In genomic region chr9:127980706-127981558, GRCh38 we compare ENCODE assay signal across 8 cellular contexts. TPM values are rescaled to one million over a fixed set of nuclear protein-coding genes. Genes with fewer than 3 reads are reported as not detected.
A peak's percentile ranks its signal among the peaks of the same experiment; 100 is the strongest.
DNase-seq lines count a peak whose midpoint lies in the region; ATAC-seq and TF ChIP-seq lines count a peak whose summit lies in the region.

TSS of gene EEIG1 (minus strand) at chr9:127980989. CDS start at chr9:127980137, 852 bp downstream.

- H3K4me3 ChIP-seq in DOHH2 (ENCODE audit: low read length) (peak within 1 kb of the TSS; percentile 95), GM23248 (peak within 1 kb of the TSS; percentile 80)
- H3K4me3 ChIP-seq in naive thymus-derived CD4-positive, alpha-beta T cell (ENCODE audit: low read length) = peak within 1 kb of the TSS; percentile 93

- H4K20me1 ChIP-seq in DOHH2 (ENCODE audit: control insufficient read depth, insufficient read depth, low read depth, low read length) (peaks cover 18% of the 10 kb centered on the region), GM23248 (ENCODE audit: insufficient read depth) (no peaks in the 10 kb centered on the region)

- H3K79me2 ChIP-seq in DOHH2 (ENCODE audit: control insufficient read depth, low read length) = peaks cover 73% of the 10 kb centered on the region
- peaks cover 42% of the 10 kb centered on the region for H3K79me2 ChIP-seq in GM23248 (ENCODE audit: insufficient read depth)

- in situ Hi-C loops in GM23248 (cut with MboI) = no loop called here

- no peaks in the 10 kb centered on the region for H3K9me3 ChIP-seq in DOHH2 (ENCODE audit: control insufficient read depth, insufficient read depth, low read length)
- H3K9me3 ChIP-seq in GM23248 (ENCODE audit: low read depth) = no peaks in the 10 kb centered on the region
- no peaks in the 10 kb centered on the region for H3K9me3 ChIP-seq in naive thymus-derived CD4-positive, alpha-beta T cell (ENCODE audit: control insufficient read depth in 2 of 3, low read length in 3 of 3)

- H3K4me1 Mint-ChIP-seq in activated T-helper 1 cell treated with anti-CD3 and anti-CD28 coated beads, Interleukin-12 subunit alpha, Interleukin-12 subunit beta, Interleukin-2, Interleukin-4 antibody, amounts not matched to agents 30 ng/mL and 10 ng/mL and 1 ng/mL, durations not matched to agents 14 hours and 24 hours and 36 hours (ENCODE audit: low read depth) = peaks cover 48% of the 10 kb centered on the region
- H3K4me1 Mint-ChIP-seq in naive thymus-derived CD4-positive, alpha-beta T cell = peaks cover 35 to 47% (median 42%) of the 10 kb centered on the region in 7 donors
- peaks cover 53% of the 10 kb centered on the region for H3K4me1 Mint-ChIP-seq in stimulated activated effector memory CD8-positive, alpha-beta T cell treated with anti-CD3 and anti-CD28 coated beads, Interleukin-12 subunit alpha, Interleukin-12 subunit beta, amount 100 ng/mL, for 72 hours

- H3K27ac ChIP-seq in DOHH2 (ENCODE audit: low read depth, low read length) (peak within 1 kb of the TSS; percentile 97), GM23248 (peak within 1 kb of the TSS; percentile 92)
- peak within 1 kb of the TSS; percentile 84 for H3K27ac ChIP-seq in naive thymus-derived CD4-positive, alpha-beta T cell (ENCODE audit: low read depth, low read length)

- POLR2A ChIA-PET in naive thymus-derived CD4-positive, alpha-beta T cell (lab: Charles Lee) = interaction anchor here (0.8 to 61.3 kb wide), 9 partner anchors 3 to 226 kb away, joined by 3 to 1719 read pairs (median 3); partner anchors contain the start of genes DPM2, EEIG1, NAIF1 and SLC25A25

- H3K4me1 ChIP-seq in DOHH2 (ENCODE audit: control insufficient read depth, low read length) (peaks cover 65% of the 10 kb centered on the region), GM23248 (ENCODE audit: insufficient read depth) (peaks cover 26% of the 10 kb centered on the region)
- peaks cover 25 to 38% of the 10 kb centered on the region in 2 donors for H3K4me1 ChIP-seq in naive thymus-derived CD4-positive, alpha-beta T cell (ENCODE audit: control insufficient read depth in 2 of 2, insufficient read depth in 2 of 2, low read length in 2 of 2)

- peak; percentile 96 for ATAC-seq in naive thymus-derived CD4-positive, alpha-beta T cell
- peak; percentile 93 for ATAC-seq in stimulated activated effector memory CD8-positive, alpha-beta T cell treated with anti-CD3 and anti-CD28 coated beads, Interleukin-12 subunit alpha, Interleukin-12 subunit beta, amount 100 ng/mL, for 72 hours

- H3K9me2 ChIP-seq in DOHH2 (replicated peaks; ENCODE audit: control insufficient read depth, low read length) (no peaks in the 10 kb centered on the region), GM23248 (ENCODE audit: insufficient read depth) (no peaks in the 10 kb centered on the region)

- peak within 1 kb of the TSS; percentile 93 for H3K4me3 Mint-ChIP-seq in activated T-helper 1 cell treated with anti-CD3 and anti-CD28 coated beads, Interleukin-12 subunit alpha, Interleukin-12 subunit beta, Interleukin-2, Interleukin-4 antibody, amounts not matched to agents 30 ng/mL and 10 ng/mL and 1 ng/mL, durations not matched to agents 14 hours and 24 hours and 36 hours
- H3K4me3 Mint-ChIP-seq in naive thymus-derived CD4-positive, alpha-beta T cell = peak within 1 kb of the TSS; percentile 93 to 99 (median 98)
- H3K4me3 Mint-ChIP-seq in stimulated activated effector memory CD8-positive, alpha-beta T cell treated with anti-CD3 and anti-CD28 coated beads, Interleukin-12 subunit alpha, Interleukin-12 subunit beta, amount 100 ng/mL, for 72 hours = peak within 1 kb of the TSS; percentile 90

- H2AFZ ChIP-seq in GM23248 = peak within 1 kb of the TSS; percentile 97

- H3K27me3 ChIP-seq in DOHH2 (ENCODE audit: control insufficient read depth, low read length) = no peaks in the 10 kb centered on the region
- no peaks in the 10 kb centered on the region for H3K27me3 ChIP-seq in GM23248 (replicated peaks; ENCODE audit: insufficient read depth)
- H3K27me3 ChIP-seq in naive thymus-derived CD4-positive, alpha-beta T cell (ENCODE audit: control insufficient read depth in 2 of 2, insufficient read depth in 2 of 2, low read length in 2 of 2) = no peaks in the 10 kb centered on the region

- intact Hi-C loops in activated T-helper 1 cell treated with anti-CD3 and anti-CD28 coated beads, Interleukin-12 subunit alpha, Interleukin-12 subunit beta, Interleukin-2, Interleukin-4 antibody, amounts not matched to agents 30 ng/mL and 10 ng/mL and 1 ng/mL, durations not matched to agents 14 hours and 24 hours and 36 hours (cut with micrococcal nuclease) = loop anchor here (1.0 to 2.0 kb wide), 5 partner anchors 11 to 86 kb away; partner anchors contain the start of gene NAIF1
- intact Hi-C loops in naive thymus-derived CD4-positive, alpha-beta T cell (cut with micrococcal nuclease) = loop anchor here (1.0 to 5.0 kb wide), 10 partner anchors 10 to 86 kb away; partner anchors contain the start of gene NAIF1 (in 2 of the 2)

- H3K27ac Mint-ChIP-seq in activated T-helper 1 cell treated with anti-CD3 and anti-CD28 coated beads, Interleukin-12 subunit alpha, Interleukin-12 subunit beta, Interleukin-2, Interleukin-4 antibody, amounts not matched to agents 30 ng/mL and 10 ng/mL and 1 ng/mL, durations not matched to agents 14 hours and 24 hours and 36 hours = peak within 1 kb of the TSS; percentile 84
- peak within 1 kb of the TSS; percentile 92 to 100 (median 98) for H3K27ac Mint-ChIP-seq in naive thymus-derived CD4-positive, alpha-beta T cell
- H3K27ac Mint-ChIP-seq in stimulated activated effector memory CD8-positive, alpha-beta T cell treated with anti-CD3 and anti-CD28 coated beads, Interleukin-12 subunit alpha, Interleukin-12 subunit beta, amount 100 ng/mL, for 72 hours = peak within 1 kb of the TSS; percentile 92

- H3K36me3 Mint-ChIP-seq in activated T-helper 1 cell treated with anti-CD3 and anti-CD28 coated beads, Interleukin-12 subunit alpha, Interleukin-12 subunit beta, Interleukin-2, Interleukin-4 antibody, amounts not matched to agents 30 ng/mL and 10 ng/mL and 1 ng/mL, durations not matched to agents 14 hours and 24 hours and 36 hours (ENCODE audit: low read depth) = peaks cover 4% of the 10 kb centered on the region
- H3K36me3 Mint-ChIP-seq in naive thymus-derived CD4-positive, alpha-beta T cell = peaks cover 5 to 31% (median 27%) of the 10 kb centered on the region in 5 donors
- H3K36me3 Mint-ChIP-seq in stimulated activated effector memory CD8-positive, alpha-beta T cell treated with anti-CD3 and anti-CD28 coated beads, Interleukin-12 subunit alpha, Interleukin-12 subunit beta, amount 100 ng/mL, for 72 hours = no peaks in the 10 kb centered on the region

- DNase-seq in GM23248 (peak; percentile 98), LHCN-M2 (ENCODE audit: low read depth) (peak; percentile 81), RPMI8226 (peak; percentile 98), fibroblast of gingiva (ENCODE audit: low read depth) (peak; percentile 87)
- peak; percentile 98 for DNase-seq in activated T-helper 1 cell treated with anti-CD3 and anti-CD28 coated beads, Interleukin-12 subunit alpha, Interleukin-12 subunit beta, Interleukin-2, Interleukin-4 antibody, amounts not matched to agents 30 ng/mL and 10 ng/mL and 1 ng/mL, durations not matched to agents 14 hours and 24 hours and 36 hours (ENCODE audit: low spot score)
- DNase-seq in naive thymus-derived CD4-positive, alpha-beta T cell = peak; percentile 95 to 100 (median 99)
- DNase-seq in stimulated activated effector memory CD8-positive, alpha-beta T cell treated with anti-CD3 and anti-CD28 coated beads, Interleukin-12 subunit alpha, Interleukin-12 subunit beta, amount 100 ng/mL, for 72 hours (ENCODE audit: low spot score in 2 of 2) = peak; percentile 97

- peaks cover 50% of the 10 kb centered on the region for H3K36me3 ChIP-seq in DOHH2 (ENCODE audit: control insufficient read depth, low read length)
- H3K36me3 ChIP-seq in GM23248 (ENCODE audit: low read depth) = no peaks in the 10 kb centered on the region
- H3K36me3 ChIP-seq in naive thymus-derived CD4-positive, alpha-beta T cell (ENCODE audit: control insufficient read depth in 2 of 3, insufficient read depth in 3 of 3, low read length in 3 of 3) = peaks cover 0 to 41% (median 11%) of the 10 kb centered on the region in 3 experiments

- 0 to 1% methylated on average over 38 to 69 of the region's 93 CpGs for WGBS in GM23248 (ENCODE audit: low coverage in 1 of 2, low lambda C conversion rate in 2 of 2, missing lambda C conversion rate in 2 of 2), 2 experiments

- CTCF ChIA-PET in naive thymus-derived CD4-positive, alpha-beta T cell (lab: Charles Lee) = interaction anchor here (0.5 to 16.4 kb wide), 6 partner anchors 9 to 88 kb away, joined by 3 to 262 read pairs (median 4); no protein-coding TSS in a partner anchor

- H3K9me3 Mint-ChIP-seq in activated T-helper 1 cell treated with anti-CD3 and anti-CD28 coated beads, Interleukin-12 subunit alpha, Interleukin-12 subunit beta, Interleukin-2, Interleukin-4 antibody, amounts not matched to agents 30 ng/mL and 10 ng/mL and 1 ng/mL, durations not matched to agents 14 hours and 24 hours and 36 hours = no peaks in the 10 kb centered on the region
- peaks cover 0 to 1% (median 0%) of the 10 kb centered on the region in 11 donors for H3K9me3 Mint-ChIP-seq in naive thymus-derived CD4-positive, alpha-beta T cell
- no peaks in the 10 kb centered on the region for H3K9me3 Mint-ChIP-seq in stimulated activated effector memory CD8-positive, alpha-beta T cell treated with anti-CD3 and anti-CD28 coated beads, Interleukin-12 subunit alpha, Interleukin-12 subunit beta, amount 100 ng/mL, for 72 hours

- H3K9ac ChIP-seq in GM23248 = peak within 1 kb of the TSS; percentile 90

- H3F3A ChIP-seq in DOHH2 (ENCODE audit: control insufficient read depth, insufficient read depth) (peaks cover 15% of the 10 kb centered on the region), GM23248 (ENCODE audit: insufficient read depth) (peaks cover 13% of the 10 kb centered on the region)

- TF ChIP-seq CTCF in DOHH2 (IDR thresholded peaks at IDR 0.05; ENCODE audit: low read depth, low read length, poor library complexity, severe bottlenecking) = no peak

- H3K4me2 ChIP-seq in DOHH2 (ENCODE audit: low read length) (peak within 1 kb of the TSS; percentile 92), GM23248 (ENCODE audit: unreplicated experiment) (peak within 1 kb of the TSS; percentile 84)

- no peaks in the 10 kb centered on the region for H3K27me3 Mint-ChIP-seq in activated T-helper 1 cell treated with anti-CD3 and anti-CD28 coated beads, Interleukin-12 subunit alpha, Interleukin-12 subunit beta, Interleukin-2, Interleukin-4 antibody, amounts not matched to agents 30 ng/mL and 10 ng/mL and 1 ng/mL, durations not matched to agents 14 hours and 24 hours and 36 hours (ENCODE audit: insufficient read depth)
- no peaks in the 10 kb centered on the region for H3K27me3 Mint-ChIP-seq in naive thymus-derived CD4-positive, alpha-beta T cell

RNA-seq across cellular contexts. Expression of gene EEIG1, which starts in this region (rescaled TPM):
- 6.1 and 29.6 TPM in 2 replicates for total RNA-seq in GM23248 (2014; rRNA removed; shearing (Covaris generic))
- 8.9 and 9.3 TPM in 2 replicates for polyA plus RNA-seq in GM23248 (2016; fragmentation: Nextera tagmentation; extraction: Ambion mirVana)
- 4.8 and 12.2 TPM in 2 replicates for total RNA-seq in LHCN-M2 (2014; rRNA removed)
- 13.4 TPM for polyA plus RNA-seq in LHCN-M2 (2012)
- total RNA-seq in activated T-helper 1 cell treated with anti-CD3 and anti-CD28 coated beads, Interleukin-12 subunit alpha, Interleukin-12 subunit beta, Interleukin-2, Interleukin-4 antibody, amounts not matched to agents 30 ng/mL and 10 ng/mL and 1 ng/mL, durations not matched to agents 14 hours and 24 hours and 36 hours = 39.8 and 43.4 TPM in 2 replicates
- 100 to 1,000 TPM; 252 to 664 (median 347) TPM for total RNA-seq in naive thymus-derived CD4-positive, alpha-beta T cell
- 100 to 1,000 TPM; 124 to 297 TPM for polyA plus RNA-seq in naive thymus-derived CD4-positive, alpha-beta T cell

Comparison
In these comparisons a context has a peak if more than half of its experiments do, and no peak if none do; other contexts are left out.
1. Peak in every context shown above with its lines: DNase-seq, ATAC-seq, H3K4me3 ChIP-seq and H3K27ac ChIP-seq.
2. RNA of gene EEIG1 (polyA plus RNA-seq): 124 to 297 TPM in naive thymus-derived CD4-positive, alpha-beta T cell; 8.9 to 9.3 TPM in GM23248; every median in the first group is over 10 times any median in the second.